10 cellular contexts compared by ENCODE assay signal in the genomic region with DNA sequence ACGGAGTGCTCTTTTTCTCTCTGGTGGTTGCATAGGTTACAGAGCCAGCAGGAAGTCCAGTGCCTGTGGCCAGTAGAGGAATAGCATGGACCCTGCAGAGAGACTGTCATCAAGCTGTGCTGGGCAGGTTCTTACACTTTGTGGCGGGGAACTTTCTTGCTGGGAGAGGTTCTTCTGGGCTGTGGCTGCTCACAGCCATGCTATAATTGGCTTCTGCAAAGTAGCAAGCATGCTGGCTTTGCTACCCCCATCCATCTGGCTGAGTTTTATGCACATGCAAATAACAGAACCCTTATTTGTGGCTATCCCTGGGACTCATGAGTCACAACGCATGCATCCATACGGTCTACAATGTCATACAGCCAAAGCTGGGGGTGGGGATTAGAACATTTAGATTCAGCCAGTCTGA.
DNase-seq lines count a peak whose midpoint lies in the region; ATAC-seq and TF ChIP-seq lines count a peak whose summit lies in the region.
"Had no signal": no experiment of that assay in that cellular context is flagged by ENCODE, and none has a peak within 500 bp of the region (broad histone marks: within the 10 kb centered on the region; RNA-seq: fewer than 3 reads in every experiment).

No MANE protein-coding gene starts in this region.

- no peaks in the 10 kb centered on the region for H3K27me3 Mint-ChIP-seq in activated naive CD8-positive, alpha-beta T cell treated with anti-CD3 and anti-CD28 coated beads, Interleukin-2, amount 50 U/mL, for 24 hours
- no peaks in the 10 kb centered on the region for H3K27me3 Mint-ChIP-seq in activated naive CD8-positive, alpha-beta T cell treated with anti-CD3 and anti-CD28 coated beads for 36 hours
- H3K27me3 Mint-ChIP-seq in type B pancreatic cell = peaks cover 7% of the 10 kb centered on the region
- H3K27me3 Mint-ChIP-seq in T-helper 17 cell = no peaks in the 10 kb centered on the region

- H3K4me3 Mint-ChIP-seq in activated naive CD8-positive, alpha-beta T cell treated with anti-CD3 and anti-CD28 coated beads, Interleukin-2, amount 50 U/mL, for 24 hours = no peak overlapping the region
- H3K4me3 Mint-ChIP-seq in activated naive CD8-positive, alpha-beta T cell treated with anti-CD3 and anti-CD28 coated beads for 36 hours = no peak overlapping the region
- H3K4me3 Mint-ChIP-seq in type B pancreatic cell (no peak overlapping the region), T-helper 17 cell (no peak overlapping the region)

- TF ChIP-seq POLR2A in erythroblast (IDR thresholded peaks at IDR 0.05; ENCODE audit: low read length) = no peak

- intact Hi-C loops in left ventricle myocardium superior (cut with micrococcal nuclease) = no loop called here

- no peaks in the 10 kb centered on the region for H3K9me3 ChIP-seq in T-helper 17 cell (ENCODE audit: control insufficient read depth, low read length, poor library complexity, severe bottlenecking)
- H3K9me3 ChIP-seq: BLaER1, testis had no signal

- no peaks in the 10 kb centered on the region for H3K36me3 Mint-ChIP-seq in activated naive CD8-positive, alpha-beta T cell treated with anti-CD3 and anti-CD28 coated beads, Interleukin-2, amount 50 U/mL, for 24 hours (ENCODE audit: low read depth)
- H3K36me3 Mint-ChIP-seq in activated naive CD8-positive, alpha-beta T cell treated with anti-CD3 and anti-CD28 coated beads for 36 hours = no peaks in the 10 kb centered on the region
- no peaks in the 10 kb centered on the region for H3K36me3 Mint-ChIP-seq in type B pancreatic cell
- H3K36me3 Mint-ChIP-seq in T-helper 17 cell (ENCODE audit: low read depth) = no peaks in the 10 kb centered on the region

- H3K4me1 Mint-ChIP-seq in activated naive CD8-positive, alpha-beta T cell treated with anti-CD3 and anti-CD28 coated beads, Interleukin-2, amount 50 U/mL, for 24 hours = peaks cover 56% of the 10 kb centered on the region
- H3K4me1 Mint-ChIP-seq in activated naive CD8-positive, alpha-beta T cell treated with anti-CD3 and anti-CD28 coated beads for 36 hours = peaks cover 21% of the 10 kb centered on the region
- H3K4me1 Mint-ChIP-seq in type B pancreatic cell (ENCODE audit: unreplicated experiment) (peaks cover 31% of the 10 kb centered on the region), T-helper 17 cell (peaks cover 27% of the 10 kb centered on the region)

- ATAC-seq in activated naive CD8-positive, alpha-beta T cell treated with anti-CD3 and anti-CD28 coated beads, Interleukin-2, amount 50 U/mL, for 24 hours = peak; percentile 74
- ATAC-seq in left ventricle myocardium superior = peak; percentile 70
- ATAC-seq in T-helper 17 cell = no peak

- DNase-seq in activated naive CD8-positive, alpha-beta T cell treated with anti-CD3 and anti-CD28 coated beads, Interleukin-2, amount 50 U/mL, for 24 hours = no peak
- DNase-seq in activated naive CD8-positive, alpha-beta T cell treated with anti-CD3 and anti-CD28 coated beads for 36 hours = no peak
- DNase-seq in anterior cingulate cortex (lab: John Stamatoyannopoulos, UW) = peak in 37 of 58 donors; percentile 1 to 65 (median 35)
- DNase-seq in left ventricle myocardium superior = no peak
- DNase-seq in type B pancreatic cell (ENCODE audit: extremely low spot score, unreplicated experiment) = no peak
- DNase-seq in T-helper 17 cell = no peak
- no peak for DNase-seq in erythroblast (lab: John Stamatoyannopoulos, UW)
- DNase-seq in activated gamma-delta T cell (lab: John Stamatoyannopoulos, UW) = no peak
- DNase-seq: testis had no signal

- peak; percentile 43 for TF ChIP-seq CTCF in type B pancreatic cell (conservative IDR thresholded peaks at IDR 0.05)

- no peaks in the 10 kb centered on the region for H3K9me3 Mint-ChIP-seq in activated naive CD8-positive, alpha-beta T cell treated with anti-CD3 and anti-CD28 coated beads, Interleukin-2, amount 50 U/mL, for 24 hours
- H3K9me3 Mint-ChIP-seq in activated naive CD8-positive, alpha-beta T cell treated with anti-CD3 and anti-CD28 coated beads for 36 hours = no peaks in the 10 kb centered on the region
- H3K9me3 Mint-ChIP-seq in type B pancreatic cell = no peaks in the 10 kb centered on the region

- H3K27ac Mint-ChIP-seq in activated naive CD8-positive, alpha-beta T cell treated with anti-CD3 and anti-CD28 coated beads, Interleukin-2, amount 50 U/mL, for 24 hours = no peak overlapping the region
- H3K27ac Mint-ChIP-seq in activated naive CD8-positive, alpha-beta T cell treated with anti-CD3 and anti-CD28 coated beads for 36 hours = no peak overlapping the region
- H3K27ac Mint-ChIP-seq in type B pancreatic cell = no peak overlapping the region
- H3K27ac Mint-ChIP-seq in T-helper 17 cell = no peak overlapping the region

Comparison
In these comparisons a context has a peak if more than half of its experiments do, and no peak if none do; other contexts are left out.
1. DNase-seq: peak in anterior cingulate cortex (37 of 58); none in activated naive CD8-positive, alpha-beta T cell treated with anti-CD3 and anti-CD28 coated beads, Interleukin-2, amount 50 U/mL, for 24 hours (single experiment), activated naive CD8-positive, alpha-beta T cell treated with anti-CD3 and anti-CD28 coated beads for 36 hours (single experiment), left ventricle myocardium superior (single experiment), type B pancreatic cell (single experiment), T-helper 17 cell (0 of 3), erythroblast (0 of 2) and activated gamma-delta T cell (single experiment).